Comparison of ENCODE assay signal across 17 cellular contexts in genomic region chr1:154877370-154877974, GRCh38. TPM values are rescaled to one million over a fixed set of nuclear protein-coding genes. Genes with fewer than 3 reads are reported as not detected.
A peak's percentile ranks its signal among the peaks of the same experiment; 100 is the strongest.
DNase-seq lines count a peak whose midpoint lies in the region; ATAC-seq, FAIRE-seq and TF ChIP-seq lines count a peak whose summit lies in the region.
"Had no signal": no experiment of that assay in that cellular context is flagged by ENCODE, and none has a peak within 500 bp of the region (broad histone marks: within the 10 kb centered on the region; RNA-seq: fewer than 3 reads in every experiment).

No MANE protein-coding gene starts in this region.

- 89% methylated on average over 17 of the region's 17 CpGs; no CpG with 5 or more reads in 1 of the 2 experiments for WGBS in H1 (ENCODE audit: extremely low coverage in 1 of 2, insufficient coverage in 1 of 2, insufficient read length in 1 of 2, insufficient replicate concordance in 2 of 2, low coverage in 1 of 2, low lambda C conversion rate in 2 of 2, missing lambda C conversion rate in 1 of 2), 2 experiments
- 48% methylated on average over 9 of the region's 17 CpGs for WGBS in right lobe of liver (ENCODE audit: insufficient coverage, low coverage, low lambda C conversion rate, missing lambda C conversion rate)

- H3K23me2 ChIP-seq in H1 (ENCODE audit: low read depth, low read length), result peaks cover 2% of the 10 kb centered on the region; the same call in 1 of the 2 replicates

- no peak overlapping the region for H2BK20ac ChIP-seq in H1 (ENCODE audit: low read length)

- H2AFZ ChIP-seq in H1 (ENCODE audit: low read length), result no peak overlapping the region

- no peak for TF ChIP-seq POLR2A in H1 (IDR thresholded peaks at IDR 0.05; ENCODE audit: control extremely low read depth in 1 of 2, low read depth in 2 of 2, low read length in 2 of 2)
- TF ChIP-seq POLR2A in right lobe of liver (IDR thresholded peaks at IDR 0.05), result no peak

- no peak overlapping the region for H2BK15ac ChIP-seq in H1 (ENCODE audit: low read length)

- H3K23ac ChIP-seq in H1 (ENCODE audit: insufficient read length), result no peak overlapping the region

- H3K27ac ChIP-seq in 22Rv1, result peak overlapping the region; percentile 38
- no peak overlapping the region for H3K27ac ChIP-seq in H1 (ENCODE audit: low read depth, low read length)
- peak overlapping the region; percentile 76 to 89 (median 88) for H3K27ac ChIP-seq in right lobe of liver
- no peak overlapping the region for H3K27ac ChIP-seq in SJCRH30
- H3K27ac ChIP-seq: HL-60, ovary had no signal

- no peak for TF ChIP-seq RAD21 in H1 (IDR thresholded peaks at IDR 0.05 in 1 of 2, conservative IDR thresholded peaks at IDR 0.05 in 1 of 2; ENCODE audit: low read depth in 2 of 2, low read length in 2 of 2)

- no peak for TF ChIP-seq EP300 in H1 (IDR thresholded peaks at IDR 0.05; ENCODE audit: borderline replicate concordance in 1 of 2, low read depth in 2 of 2, low read length in 2 of 2)

- H2BK120ac ChIP-seq in H1 (replicated peaks; ENCODE audit: low read depth, low read length), result no peak overlapping the region

- no peak for TF ChIP-seq CTCF in 22Rv1 (IDR thresholded peaks at IDR 0.05)
- no peak for TF ChIP-seq CTCF in H1 (IDR thresholded peaks at IDR 0.05; ENCODE audit: control extremely low read depth in 1 of 3, insufficient read depth in 1 of 3, low read depth in 1 of 3, low read length in 3 of 3)
- no peak for TF ChIP-seq CTCF in right lobe of liver (IDR thresholded peaks at IDR 0.05)

- no peak overlapping the region for H2BK12ac ChIP-seq in H1 (ENCODE audit: low read depth, low read length)

- POLR2A ChIA-PET in H1 (lab: Charles Lee; ENCODE audit: partially characterized antibody), result no interaction called here

- ATAC-seq in right lobe of liver, result peak; percentile 76 to 85 (median 82)

- H2AK5ac ChIP-seq in H1 (ENCODE audit: low read depth, low read length), result no peak overlapping the region

- no peak overlapping the region for H3K18ac ChIP-seq in H1 (ENCODE audit: extremely low read depth, low read length)

- H4K91ac ChIP-seq in H1 (replicated peaks; ENCODE audit: insufficient read length, low read length), result no peak overlapping the region

- H3K4ac ChIP-seq in H1 (replicated peaks; ENCODE audit: insufficient read length, low read depth, low read length), result no peak overlapping the region

- CTCF ChIA-PET in H1 (lab: Charles Lee; ENCODE audit: partially characterized antibody), result interaction anchor here (1.1 to 4.6 kb wide), 14 partner anchors 11 to 318 kb away, joined by 3 to 39 read pairs (median 8); no protein-coding TSS in a partner anchor

- H3K27me3 ChIP-seq in H1 (replicated peaks in 1 of 4; ENCODE audit: control insufficient read depth in 3 of 4, extremely low read depth in 1 of 4, insufficient read depth in 3 of 4, low read length in 3 of 4), result no peaks in the 10 kb centered on the region
- no peaks in the 10 kb centered on the region for H3K27me3 ChIP-seq in right lobe of liver
- no peaks in the 10 kb centered on the region for H3K27me3 ChIP-seq in SJCRH30
- H3K27me3 ChIP-seq: ovary had no signal

- H3K4me3 ChIP-seq in H1 (ENCODE audit: extremely low read depth in 1 of 4, insufficient read depth in 2 of 4, low read depth in 3 of 4, low read length in 4 of 4), result no peak overlapping the region
- H3K4me3 ChIP-seq in right lobe of liver, result no peak overlapping the region
- no peak overlapping the region for H3K4me3 ChIP-seq in SJCRH30
- H3K4me3 ChIP-seq: ovary had no signal

- no peaks in the 10 kb centered on the region for H3K79me2 ChIP-seq in H1 (ENCODE audit: control insufficient read depth in 1 of 2, insufficient read depth in 2 of 2, low read length in 2 of 2)

- no peak overlapping the region for H3K56ac ChIP-seq in H1 (replicated peaks; ENCODE audit: insufficient read length, low read depth, low read length)

- peaks cover 0 to 6% (median 0%) of the 10 kb centered on the region in 4 experiments; a peak in 1 of 7 replicates for H3K4me1 ChIP-seq in H1 (replicated peaks in 1 of 4; ENCODE audit: control insufficient read depth in 3 of 4, insufficient read depth in 4 of 4, low read length in 3 of 4)
- H3K4me1 ChIP-seq in right lobe of liver, result peaks cover 0 to 30% (median 10%) of the 10 kb centered on the region in 4 donors
- 0 out of 2 replicates have a peak, but pooled peaks cover 2% of the 10 kb centered on the region for H3K4me1 ChIP-seq in SJCRH30

- H3K36me3 ChIP-seq in H1 (ENCODE audit: control insufficient read depth in 2 of 4, insufficient read depth in 4 of 4, low read length in 3 of 4) (no peaks in the 10 kb centered on the region), right lobe of liver (no peaks in the 10 kb centered on the region), SJCRH30 (no peaks in the 10 kb centered on the region)
- H3K36me3 ChIP-seq: ovary had no signal

- H4K20me1 ChIP-seq in H1 (replicated peaks in 1 of 2; ENCODE audit: control insufficient read depth in 1 of 2, insufficient read depth in 2 of 2, low read length in 2 of 2), result no peaks in the 10 kb centered on the region

- DNase-seq in HuH-7 (ENCODE audit: low spot score), result peak; percentile 46
- no peak for DNase-seq in H1 (ENCODE audit: low read depth in 1 of 2, low spot score in 2 of 2)
- peak in 2 of 3 donors; percentile 39 to 62 for DNase-seq in right lobe of liver
- no peak for DNase-seq in activated CD8-positive, alpha-beta memory T cell treated with anti-CD3 and anti-CD28 coated beads for 24 hours
- DNase-seq in SJCRH30, result no peak
- no peak for DNase-seq in NCI-H128 (lab: John Stamatoyannopoulos, UW; ENCODE audit: unreplicated experiment)
- DNase-seq in NCI-H2171 (lab: John Stamatoyannopoulos, UW), result no peak
- DNase-seq: activated CD4-positive, CD25-positive, alpha-beta regulatory T cell; activated naive CD4-positive, alpha-beta T cell treated with anti-CD3 and anti-CD28 coated beads, Interleukin-2, amount 10 ng/mL, durations not matched to agents 7 days and 5 days; COR-L47; NCI-H774; ovary; stimulated activated CD4-positive, alpha-beta T cell treated with anti-CD3 and anti-CD28 coated beads, Interleukin-1b, Interleukin-23, amount 100 ng/mL, for 48 hours; T-helper 17 cell had no signal

- H3K4me2 ChIP-seq in H1 (ENCODE audit: insufficient read depth in 1 of 2, low read depth in 2 of 2, low read length in 2 of 2), result no peak overlapping the region

- peak overlapping the region; percentile 23; the same call in 1 of the 2 replicates for H4K8ac ChIP-seq in H1 (ENCODE audit: extremely low read depth, insufficient read depth, low read length)

- FAIRE-seq in H1 (lab: Jason Lieb, UNC), result no peak
- FAIRE-seq: islet of Langerhans had no signal

- H4K5ac ChIP-seq in H1 (ENCODE audit: insufficient read length, low read depth, low read length), result no peak overlapping the region

- H3K9ac ChIP-seq in H1 (replicated peaks in 1 of 4; ENCODE audit: extremely low read depth in 1 of 4, low read depth in 3 of 4, low read length in 3 of 4), result no peak overlapping the region

- intact Hi-C loops in right lobe of liver (cut with DNase I), result loop anchor here in 1 of 2 donors (10.0 kb wide), 1 partner anchor 123 kb away; no protein-coding TSS in a partner anchor

- no peak overlapping the region for H3K14ac ChIP-seq in H1 (ENCODE audit: insufficient read length)

- H3K9me3 ChIP-seq in H1 (ENCODE audit: insufficient read depth in 2 of 2, low read depth in 1 of 2, low read length in 1 of 2) (no peaks in the 10 kb centered on the region), right lobe of liver (no peaks in the 10 kb centered on the region), SJCRH30 (replicated peaks) (no peaks in the 10 kb centered on the region)
- H3K9me3 ChIP-seq: ovary had no signal

- H2BK5ac ChIP-seq in H1 (ENCODE audit: low read depth, low read length), result no peak overlapping the region

- no peaks in the 10 kb centered on the region for H3K79me1 ChIP-seq in H1 (ENCODE audit: low read depth, low read length)

TF ChIP-seq in H1, 55 proteins besides CTCF, POLR2A, EP300 and RAD21 (continues in another document):
- TF ChIP-seq, protein P1, sequence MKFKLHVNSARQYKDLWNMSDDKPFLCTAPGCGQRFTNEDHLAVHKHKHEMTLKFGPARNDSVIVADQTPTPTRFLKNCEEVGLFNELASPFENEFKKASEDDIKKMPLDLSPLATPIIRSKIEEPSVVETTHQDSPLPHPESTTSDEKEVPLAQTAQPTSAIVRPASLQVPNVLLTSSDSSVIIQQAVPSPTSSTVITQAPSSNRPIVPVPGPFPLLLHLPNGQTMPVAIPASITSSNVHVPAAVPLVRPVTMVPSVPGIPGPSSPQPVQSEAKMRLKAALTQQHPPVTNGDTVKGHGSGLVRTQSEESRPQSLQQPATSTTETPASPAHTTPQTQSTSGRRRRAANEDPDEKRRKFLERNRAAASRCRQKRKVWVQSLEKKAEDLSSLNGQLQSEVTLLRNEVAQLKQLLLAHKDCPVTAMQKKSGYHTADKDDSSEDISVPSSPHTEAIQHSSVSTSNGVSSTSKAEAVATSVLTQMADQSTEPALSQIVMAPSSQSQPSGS (IDR thresholded peaks at IDR 0.05; ENCODE audit: low read length), result no peak
- no peak for TF ChIP-seq EZH2 (IDR thresholded peaks at IDR 0.05; ENCODE audit: low read depth, low read length, severe bottlenecking)
- no peak for TF ChIP-seq EGR1 (IDR thresholded peaks at IDR 0.05; ENCODE audit: borderline replicate concordance, low read depth, low read length)
- TF ChIP-seq RFX5 (IDR thresholded peaks at IDR 0.05; ENCODE audit: borderline replicate concordance, low read depth, low read length), result no peak

RNA-seq across cellular contexts. Expression of gene KCNN3, which starts 7.4 kb away (rescaled TPM):
- 2.8 and 3.0 TPM in 2 replicates for total RNA-seq in H1 (2021; fragmentation: NEBNext Ultra II Directional; extraction: Animal tissue kit (Norgen Biotek cat#: 25700))
- polyA plus RNA-seq in H1 (2011; rRNA removed), result 3.7 and 4.5 TPM in 2 replicates
- polyA plus RNA-seq in H1 (2011; cell fraction: cytosol; rRNA removed), result 2.1 TPM
- polyA plus RNA-seq in H1 (2011; cell fraction: nucleus; rRNA removed), result 5.4 TPM
- 2.8 to 4.4 TPM (median 3.5 TPM) in 4 replicates for polyA plus RNA-seq in H1 (2012, experiment 1 of 2)
- 1.6 TPM for polyA plus RNA-seq in H1 (2012, experiment 2 of 2)
- polyA plus RNA-seq in H1 (2013, experiment 1 of 2), result 1.7 TPM
- polyA plus RNA-seq in H1 (2013, experiment 2 of 2), result 1.9 TPM
- 5.4 and 9.2 TPM in 2 replicates for polyA minus RNA-seq in H1 (2011; rRNA and poly(A)+ RNA removed)
- 3.9 TPM for polyA minus RNA-seq in H1 (2011; cell fraction: cytosol; rRNA and poly(A)+ RNA removed)
- polyA minus RNA-seq in H1 (2011; cell fraction: nucleus; rRNA and poly(A)+ RNA removed), result 4.1 TPM
- under 1 TPM; 0.15 to 0.64 (median 0.32) TPM for total RNA-seq in right lobe of liver
- total RNA-seq in SJCRH30 (2014; rRNA removed; shearing (Covaris generic)), result 27.7 and 29.3 TPM in 2 replicates

RNA-seq across cellular contexts. Expression of gene PMVK, which starts 59.0 kb away (rescaled TPM):
- total RNA-seq in H1 (2021; fragmentation: NEBNext Ultra II Directional; extraction: Animal tissue kit (Norgen Biotek cat#: 25700)), result 26.5 and 30.5 TPM in 2 replicates
- polyA plus RNA-seq in H1 (2011; rRNA removed), result 23.8 and 36.8 TPM in 2 replicates
- polyA plus RNA-seq in H1 (2011; cell fraction: cytosol; rRNA removed), result 48.2 TPM
- polyA plus RNA-seq in H1 (2011; cell fraction: nucleus; rRNA removed), result 27.9 TPM
- polyA plus RNA-seq in H1 (2012, experiment 1 of 2), result 30.7 to 53.6 TPM (median 51.4 TPM) in 4 replicates
- 26.4 TPM for polyA plus RNA-seq in H1 (2012, experiment 2 of 2)
- polyA plus RNA-seq in H1 (2013, experiment 1 of 2), result 18.8 TPM
- 21.2 TPM for polyA plus RNA-seq in H1 (2013, experiment 2 of 2)
- polyA minus RNA-seq in H1 (2011; rRNA and poly(A)+ RNA removed), result 11.3 and 12.9 TPM in 2 replicates
- 14.0 TPM for polyA minus RNA-seq in H1 (2011; cell fraction: cytosol; rRNA and poly(A)+ RNA removed)
- 8.5 TPM for polyA minus RNA-seq in H1 (2011; cell fraction: nucleus; rRNA and poly(A)+ RNA removed)
- total RNA-seq in right lobe of liver, result 10 to 100 TPM; 16.9 to 34.5 (median 29.2) TPM
- 4.6 and 4.9 TPM in 2 replicates for total RNA-seq in SJCRH30 (2014; rRNA removed; shearing (Covaris generic))

Comparison
In these comparisons a context has a peak if more than half of its experiments do, and no peak if none do; other contexts are left out.
1. H3K27ac ChIP-seq: peak in 22Rv1 (single experiment) and right lobe of liver (3 of 3); none in H1 (single experiment) and SJCRH30 (single experiment).
2. DNase-seq: peak in HuH-7 (single experiment) and right lobe of liver (2 of 3); none in H1 (0 of 2), activated CD8-positive, alpha-beta memory T cell treated with anti-CD3 and anti-CD28 coated beads for 24 hours (single experiment), SJCRH30 (0 of 2), NCI-H128 (single experiment) and NCI-H2171 (single experiment).